16 cellular contexts compared by ENCODE assay signal in genomic region chrX:137313627-137314026, GRCh38.
A peak's percentile ranks its signal among the peaks of the same experiment; 100 is the strongest.
DNase-seq lines count a peak whose midpoint lies in the region; ATAC-seq, FAIRE-seq and TF ChIP-seq lines count a peak whose summit lies in the region.
"Had no signal": no experiment of that assay in that cellular context is flagged by ENCODE, and none has a peak within 500 bp of the region (broad histone marks: within the 10 kb centered on the region; RNA-seq: fewer than 3 reads in every experiment).

No MANE protein-coding gene starts in this region.

- H3K4me3 ChIP-seq in bronchial epithelial cell (ENCODE audit: low read depth, low read length) = no peak overlapping the region

- peak; percentile 21 for DNase-seq in activated CD4-positive, alpha-beta T cell treated with anti-CD3 and anti-CD28 coated beads for 48 hours
- no peak for DNase-seq in activated CD4-positive, alpha-beta T cell treated with anti-CD3 and anti-CD28 coated beads, Interleukin-2, amount 50 U/mL, for 4 hours
- DNase-seq in natural killer cell treated with Interleukin-12 subunit alpha and Interleukin-12 subunit beta and Interleukin-15 and Interleukin-18, amount 100 ng/mL, for 72 hours (ENCODE audit: low spot score) = no peak
- DNase-seq in natural killer cell = no peak
- DNase-seq in activated CD4-positive, alpha-beta memory T cell treated with anti-CD3 and anti-CD28 coated beads, Interleukin-2, amount 10 ng/mL, durations not matched to agents 7 days and 5 days = peak; percentile 17
- DNase-seq in bronchial epithelial cell (ENCODE audit: low read depth) = no peak
- no peak for DNase-seq in NCI-H1436 treated with DMSO at 0.1 percent for 48 hours (lab: John Stamatoyannopoulos, UW)
- no peak for DNase-seq in effector memory CD8-positive, alpha-beta T cell
- DNase-seq: Calu3; CD4-positive, alpha-beta memory T cell; DMS79 treated with DMSO at 0.1 percent for 48 hours; H9; NCI-H1048; NCI-H2081 treated with DMSO at 0.1 percent for 48 hours; NCI-H510A; NCI-H82 had no signal

- TF ChIP-seq CTCF in natural killer cell (IDR thresholded peaks at IDR 0.05) (no peak), bronchial epithelial cell (IDR thresholded peaks at IDR 0.05; ENCODE audit: insufficient read depth, low read length, severe bottlenecking) (no peak)

- intact Hi-C loops in natural killer cell (cut with micrococcal nuclease) = no loop called here

- peak; percentile 63 to 80 for ATAC-seq in natural killer cell treated with Interleukin-12 subunit alpha and Interleukin-12 subunit beta and Interleukin-15 and Interleukin-18, amount 100 ng/mL, for 72 hours
- ATAC-seq in natural killer cell = no peak
- ATAC-seq in effector memory CD8-positive, alpha-beta T cell (replicated peaks) = no peak

- no peaks in the 10 kb centered on the region for H3K9me3 Mint-ChIP-seq in natural killer cell treated with Interleukin-12 subunit alpha and Interleukin-12 subunit beta and Interleukin-15 and Interleukin-18, amount 100 ng/mL, for 72 hours
- H3K9me3 Mint-ChIP-seq in natural killer cell = peaks cover 0 to 2% of the 10 kb centered on the region in 2 donors
- H3K9me3 Mint-ChIP-seq in activated CD4-positive, alpha-beta memory T cell treated with anti-CD3 and anti-CD28 coated beads, Interleukin-2, amount 10 ng/mL, durations not matched to agents 7 days and 5 days = no peaks in the 10 kb centered on the region
- H3K9me3 Mint-ChIP-seq in effector memory CD8-positive, alpha-beta T cell = no peaks in the 10 kb centered on the region

- no peaks in the 10 kb centered on the region for H3K27me3 ChIP-seq in bronchial epithelial cell (ENCODE audit: control insufficient read depth, insufficient read depth, low read length)

- H3K27ac Mint-ChIP-seq in natural killer cell treated with Interleukin-12 subunit alpha and Interleukin-12 subunit beta and Interleukin-15 and Interleukin-18, amount 100 ng/mL, for 72 hours = no peak overlapping the region
- no peak overlapping the region for H3K27ac Mint-ChIP-seq in natural killer cell
- H3K27ac Mint-ChIP-seq in activated CD4-positive, alpha-beta memory T cell treated with anti-CD3 and anti-CD28 coated beads, Interleukin-2, amount 10 ng/mL, durations not matched to agents 7 days and 5 days = no peak overlapping the region
- H3K27ac Mint-ChIP-seq in effector memory CD8-positive, alpha-beta T cell = no peak overlapping the region
- H3K27ac Mint-ChIP-seq: CD4-positive, alpha-beta memory T cell; H9 had no signal

- H3K36me3 Mint-ChIP-seq in natural killer cell treated with Interleukin-12 subunit alpha and Interleukin-12 subunit beta and Interleukin-15 and Interleukin-18, amount 100 ng/mL, for 72 hours = no peaks in the 10 kb centered on the region
- H3K36me3 Mint-ChIP-seq in natural killer cell = no peaks in the 10 kb centered on the region
- H3K36me3 Mint-ChIP-seq in activated CD4-positive, alpha-beta memory T cell treated with anti-CD3 and anti-CD28 coated beads, Interleukin-2, amount 10 ng/mL, durations not matched to agents 7 days and 5 days (ENCODE audit: low read depth) = no peaks in the 10 kb centered on the region
- no peaks in the 10 kb centered on the region for H3K36me3 Mint-ChIP-seq in effector memory CD8-positive, alpha-beta T cell (ENCODE audit: insufficient read depth)
- H3K36me3 Mint-ChIP-seq: CD4-positive, alpha-beta memory T cell had no signal

- peak; percentile 40 for FAIRE-seq in bronchial epithelial cell (lab: Jason Lieb, UNC)

- H3K4me1 Mint-ChIP-seq in natural killer cell treated with Interleukin-12 subunit alpha and Interleukin-12 subunit beta and Interleukin-15 and Interleukin-18, amount 100 ng/mL, for 72 hours (ENCODE audit: low read depth in 2 of 2) = no peaks in the 10 kb centered on the region
- no peaks in the 10 kb centered on the region for H3K4me1 Mint-ChIP-seq in natural killer cell
- H3K4me1 Mint-ChIP-seq in activated CD4-positive, alpha-beta memory T cell treated with anti-CD3 and anti-CD28 coated beads, Interleukin-2, amount 10 ng/mL, durations not matched to agents 7 days and 5 days = peaks cover 3% of the 10 kb centered on the region
- no peaks in the 10 kb centered on the region for H3K4me1 Mint-ChIP-seq in effector memory CD8-positive, alpha-beta T cell (ENCODE audit: low read depth in 2 of 2)
- H3K4me1 Mint-ChIP-seq: CD4-positive, alpha-beta memory T cell; H9 had no signal

- H3K4me3 Mint-ChIP-seq in natural killer cell treated with Interleukin-12 subunit alpha and Interleukin-12 subunit beta and Interleukin-15 and Interleukin-18, amount 100 ng/mL, for 72 hours = no peak overlapping the region
- H3K4me3 Mint-ChIP-seq in natural killer cell = no peak overlapping the region
- no peak overlapping the region for H3K4me3 Mint-ChIP-seq in activated CD4-positive, alpha-beta memory T cell treated with anti-CD3 and anti-CD28 coated beads, Interleukin-2, amount 10 ng/mL, durations not matched to agents 7 days and 5 days
- no peak overlapping the region for H3K4me3 Mint-ChIP-seq in effector memory CD8-positive, alpha-beta T cell
- H3K4me3 Mint-ChIP-seq: CD4-positive, alpha-beta memory T cell; H9 had no signal

- CTCF ChIA-PET in activated CD4-positive, alpha-beta memory T cell treated with anti-CD3 and anti-CD28 coated beads, Interleukin-2, amount 10 ng/mL, durations not matched to agents 7 days and 5 days (lab: Charles Lee) = no interaction called here

- no peaks in the 10 kb centered on the region for H3K36me3 ChIP-seq in bronchial epithelial cell (ENCODE audit: control insufficient read depth, insufficient read depth, low read length)

- peaks cover 0 to 7% of the 10 kb centered on the region in 2 donors for H3K27me3 Mint-ChIP-seq in natural killer cell treated with Interleukin-12 subunit alpha and Interleukin-12 subunit beta and Interleukin-15 and Interleukin-18, amount 100 ng/mL, for 72 hours
- no peaks in the 10 kb centered on the region for H3K27me3 Mint-ChIP-seq in natural killer cell (ENCODE audit: low read depth in 2 of 2)
- no peaks in the 10 kb centered on the region for H3K27me3 Mint-ChIP-seq in activated CD4-positive, alpha-beta memory T cell treated with anti-CD3 and anti-CD28 coated beads, Interleukin-2, amount 10 ng/mL, durations not matched to agents 7 days and 5 days
- no peaks in the 10 kb centered on the region for H3K27me3 Mint-ChIP-seq in effector memory CD8-positive, alpha-beta T cell
- H3K27me3 Mint-ChIP-seq: CD4-positive, alpha-beta memory T cell had no signal

- POLR2A ChIA-PET in activated CD4-positive, alpha-beta memory T cell treated with anti-CD3 and anti-CD28 coated beads, Interleukin-2, amount 10 ng/mL, durations not matched to agents 7 days and 5 days (lab: Charles Lee) = no interaction called here

Comparison
In these comparisons a context has a peak if more than half of its experiments do, and no peak if none do; other contexts are left out.
1. DNase-seq: peak in activated CD4-positive, alpha-beta T cell treated with anti-CD3 and anti-CD28 coated beads for 48 hours (single experiment) and activated CD4-positive, alpha-beta memory T cell treated with anti-CD3 and anti-CD28 coated beads, Interleukin-2, amount 10 ng/mL, durations not matched to agents 7 days and 5 days (single experiment); none in activated CD4-positive, alpha-beta T cell treated with anti-CD3 and anti-CD28 coated beads, Interleukin-2, amount 50 U/mL, for 4 hours (0 of 2), natural killer cell treated with Interleukin-12 subunit alpha and Interleukin-12 subunit beta and Interleukin-15 and Interleukin-18, amount 100 ng/mL, for 72 hours (single experiment), natural killer cell (single experiment), bronchial epithelial cell (single experiment), NCI-H1436 treated with DMSO at 0.1 percent for 48 hours (single experiment) and effector memory CD8-positive, alpha-beta T cell (0 of 3).
2. ATAC-seq: peak in natural killer cell treated with Interleukin-12 subunit alpha and Interleukin-12 subunit beta and Interleukin-15 and Interleukin-18, amount 100 ng/mL, for 72 hours (2 of 2); none in natural killer cell (0 of 3) and effector memory CD8-positive, alpha-beta T cell (single experiment).